Comparison of ENCODE assay signal across 1 cellular context in genomic region chr7:34454381-34454780, GRCh38.
TF ChIP-seq lines count a peak whose summit lies in the region.

No MANE protein-coding gene starts in this region.

TF ChIP-seq in HepG2, 621 proteins besides CTCF, POLR2A, EP300 and RAD21 (continued from another document and continues in another):
- TF ChIP-seq JARID2 (CRISPR knock-in tag; IDR thresholded peaks at IDR 0.05; ENCODE audit: insufficient replicate concordance) = no peak
- no peak for TF ChIP-seq ZNF710 (CRISPR knock-in tag; IDR thresholded peaks at IDR 0.05; ENCODE audit: borderline replicate concordance)
- TF ChIP-seq ZNF124 (CRISPR knock-in tag; IDR thresholded peaks at IDR 0.05) = no peak
- TF ChIP-seq, protein P1, sequence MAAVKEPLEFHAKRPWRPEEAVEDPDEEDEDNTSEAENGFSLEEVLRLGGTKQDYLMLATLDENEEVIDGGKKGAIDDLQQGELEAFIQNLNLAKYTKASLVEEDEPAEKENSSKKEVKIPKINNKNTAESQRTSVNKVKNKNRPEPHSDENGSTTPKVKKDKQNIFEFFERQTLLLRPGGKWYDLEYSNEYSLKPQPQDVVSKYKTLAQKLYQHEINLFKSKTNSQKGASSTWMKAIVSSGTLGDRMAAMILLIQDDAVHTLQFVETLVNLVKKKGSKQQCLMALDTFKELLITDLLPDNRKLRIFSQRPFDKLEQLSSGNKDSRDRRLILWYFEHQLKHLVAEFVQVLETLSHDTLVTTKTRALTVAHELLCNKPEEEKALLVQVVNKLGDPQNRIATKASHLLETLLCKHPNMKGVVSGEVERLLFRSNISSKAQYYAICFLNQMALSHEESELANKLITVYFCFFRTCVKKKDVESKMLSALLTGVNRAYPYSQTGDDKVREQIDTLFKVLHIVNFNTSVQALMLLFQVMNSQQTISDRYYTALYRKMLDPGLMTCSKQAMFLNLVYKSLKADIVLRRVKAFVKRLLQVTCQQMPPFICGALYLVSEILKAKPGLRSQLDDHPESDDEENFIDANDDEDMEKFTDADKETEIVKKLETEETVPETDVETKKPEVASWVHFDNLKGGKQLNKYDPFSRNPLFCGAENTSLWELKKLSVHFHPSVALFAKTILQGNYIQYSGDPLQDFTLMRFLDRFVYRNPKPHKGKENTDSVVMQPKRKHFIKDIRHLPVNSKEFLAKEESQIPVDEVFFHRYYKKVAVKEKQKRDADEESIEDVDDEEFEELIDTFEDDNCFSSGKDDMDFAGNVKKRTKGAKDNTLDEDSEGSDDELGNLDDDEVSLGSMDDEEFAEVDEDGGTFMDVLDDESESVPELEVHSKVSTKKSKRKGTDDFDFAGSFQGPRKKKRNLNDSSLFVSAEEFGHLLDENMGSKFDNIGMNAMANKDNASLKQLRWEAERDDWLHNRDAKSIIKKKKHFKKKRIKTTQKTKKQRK (IDR thresholded peaks at IDR 0.05; ENCODE audit: low read length) = no peak
- no peak for TF ChIP-seq ZNF768 (CRISPR knock-in tag; IDR thresholded peaks at IDR 0.05)
- no peak for TF ChIP-seq ATRX (CRISPR knock-in tag; IDR thresholded peaks at IDR 0.05; ENCODE audit: borderline replicate concordance)
- no peak for TF ChIP-seq ZNF577 (CRISPR knock-in tag; IDR thresholded peaks at IDR 0.05; ENCODE audit: borderline replicate concordance, low read depth)
- TF ChIP-seq, protein P2, sequence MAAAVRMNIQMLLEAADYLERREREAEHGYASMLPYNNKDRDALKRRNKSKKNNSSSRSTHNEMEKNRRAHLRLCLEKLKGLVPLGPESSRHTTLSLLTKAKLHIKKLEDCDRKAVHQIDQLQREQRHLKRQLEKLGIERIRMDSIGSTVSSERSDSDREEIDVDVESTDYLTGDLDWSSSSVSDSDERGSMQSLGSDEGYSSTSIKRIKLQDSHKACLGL (CRISPR knock-in tag; IDR thresholded peaks at IDR 0.05) = no peak
- TF ChIP-seq, protein P3, sequence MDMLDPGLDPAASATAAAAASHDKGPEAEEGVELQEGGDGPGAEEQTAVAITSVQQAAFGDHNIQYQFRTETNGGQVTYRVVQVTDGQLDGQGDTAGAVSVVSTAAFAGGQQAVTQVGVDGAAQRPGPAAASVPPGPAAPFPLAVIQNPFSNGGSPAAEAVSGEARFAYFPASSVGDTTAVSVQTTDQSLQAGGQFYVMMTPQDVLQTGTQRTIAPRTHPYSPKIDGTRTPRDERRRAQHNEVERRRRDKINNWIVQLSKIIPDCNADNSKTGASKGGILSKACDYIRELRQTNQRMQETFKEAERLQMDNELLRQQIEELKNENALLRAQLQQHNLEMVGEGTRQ (IDR thresholded peaks at IDR 0.05; ENCODE audit: low read depth, low read length) = no peak
- TF ChIP-seq, protein P3 (CRISPR knock-in tag; IDR thresholded peaks at IDR 0.05; ENCODE audit: borderline replicate concordance) = no peak
- no peak for TF ChIP-seq ZNF24 (IDR thresholded peaks at IDR 0.05)
- TF ChIP-seq ZNF607 (CRISPR knock-in tag; IDR thresholded peaks at IDR 0.05; ENCODE audit: borderline replicate concordance) = no peak
- TF ChIP-seq, protein P4, sequence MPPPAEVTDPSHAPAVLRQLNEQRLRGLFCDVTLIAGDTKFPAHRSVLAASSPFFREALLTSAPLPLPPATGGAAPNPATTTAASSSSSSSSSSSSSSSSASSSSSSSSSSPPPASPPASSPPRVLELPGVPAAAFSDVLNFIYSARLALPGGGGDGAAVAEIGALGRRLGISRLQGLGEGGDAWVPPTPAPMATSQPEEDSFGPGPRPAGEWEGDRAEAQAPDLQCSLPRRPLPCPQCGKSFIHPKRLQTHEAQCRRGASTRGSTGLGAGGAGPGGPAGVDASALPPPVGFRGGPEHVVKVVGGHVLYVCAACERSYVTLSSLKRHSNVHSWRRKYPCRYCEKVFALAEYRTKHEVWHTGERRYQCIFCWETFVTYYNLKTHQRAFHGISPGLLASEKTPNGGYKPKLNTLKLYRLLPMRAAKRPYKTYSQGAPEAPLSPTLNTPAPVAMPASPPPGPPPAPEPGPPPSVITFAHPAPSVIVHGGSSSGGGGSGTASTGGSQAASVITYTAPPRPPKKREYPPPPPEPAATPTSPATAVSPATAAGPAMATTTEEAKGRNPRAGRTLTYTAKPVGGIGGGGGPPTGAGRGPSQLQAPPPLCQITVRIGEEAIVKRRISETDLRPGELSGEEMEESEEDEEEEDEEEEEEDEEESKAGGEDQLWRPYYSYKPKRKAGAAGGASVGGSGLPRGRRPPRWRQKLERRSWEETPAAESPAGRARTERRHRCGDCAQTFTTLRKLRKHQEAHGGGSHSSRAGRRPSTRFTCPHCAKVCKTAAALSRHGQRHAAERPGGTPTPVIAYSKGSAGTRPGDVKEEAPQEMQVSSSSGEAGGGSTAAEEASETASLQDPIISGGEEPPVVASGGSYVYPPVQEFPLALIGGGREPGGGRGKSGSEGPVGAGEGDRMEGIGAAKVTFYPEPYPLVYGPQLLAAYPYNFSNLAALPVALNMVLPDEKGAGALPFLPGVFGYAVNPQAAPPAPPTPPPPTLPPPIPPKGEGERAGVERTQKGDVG (CRISPR knock-in tag; IDR thresholded peaks at IDR 0.05; ENCODE audit: borderline replicate concordance) = no peak
- no peak for TF ChIP-seq ZFP37 (CRISPR knock-in tag; IDR thresholded peaks at IDR 0.05; ENCODE audit: borderline replicate concordance)
- peak; percentile 45 for TF ChIP-seq HNF4A (CRISPR knock-in tag; IDR thresholded peaks at IDR 0.05)
- no peak for TF ChIP-seq ATF2 (CRISPR knock-in tag; IDR thresholded peaks at IDR 0.05)
- no peak for TF ChIP-seq PHF5A (CRISPR knock-in tag; IDR thresholded peaks at IDR 0.05; ENCODE audit: low read depth, unreplicated experiment)
- no peak for TF ChIP-seq ZNF557 (CRISPR knock-in tag; IDR thresholded peaks at IDR 0.05)
- no peak for TF ChIP-seq FOXP1 (IDR thresholded peaks at IDR 0.05)
- TF ChIP-seq FOXP1 (CRISPR knock-in tag; IDR thresholded peaks at IDR 0.05) = peak; percentile 88
- no peak for TF ChIP-seq ZKSCAN5 (CRISPR knock-in tag; IDR thresholded peaks at IDR 0.05)
- no peak for TF ChIP-seq NR2F2 (IDR thresholded peaks at IDR 0.05; ENCODE audit: borderline replicate concordance, low read depth)
- no peak for TF ChIP-seq CSRNP2 (CRISPR knock-in tag; conservative IDR thresholded peaks at IDR 0.05; ENCODE audit: low read depth)
- no peak for TF ChIP-seq STAT5B (CRISPR knock-in tag; IDR thresholded peaks at IDR 0.05)
- TF ChIP-seq MEF2D (CRISPR knock-in tag; IDR thresholded peaks at IDR 0.05) = no peak
- TF ChIP-seq MEIS1 (CRISPR knock-in tag; IDR thresholded peaks at IDR 0.05; ENCODE audit: borderline replicate concordance) = no peak
- TF ChIP-seq HMGXB3 (CRISPR knock-in tag; IDR thresholded peaks at IDR 0.05; ENCODE audit: borderline replicate concordance) = no peak
- TF ChIP-seq THAP11 (CRISPR knock-in tag; IDR thresholded peaks at IDR 0.05) = no peak
- no peak for TF ChIP-seq IKZF4 (CRISPR knock-in tag; IDR thresholded peaks at IDR 0.05; ENCODE audit: borderline replicate concordance, low read depth, not compliant biosample characterization)
- TF ChIP-seq, protein P5, sequence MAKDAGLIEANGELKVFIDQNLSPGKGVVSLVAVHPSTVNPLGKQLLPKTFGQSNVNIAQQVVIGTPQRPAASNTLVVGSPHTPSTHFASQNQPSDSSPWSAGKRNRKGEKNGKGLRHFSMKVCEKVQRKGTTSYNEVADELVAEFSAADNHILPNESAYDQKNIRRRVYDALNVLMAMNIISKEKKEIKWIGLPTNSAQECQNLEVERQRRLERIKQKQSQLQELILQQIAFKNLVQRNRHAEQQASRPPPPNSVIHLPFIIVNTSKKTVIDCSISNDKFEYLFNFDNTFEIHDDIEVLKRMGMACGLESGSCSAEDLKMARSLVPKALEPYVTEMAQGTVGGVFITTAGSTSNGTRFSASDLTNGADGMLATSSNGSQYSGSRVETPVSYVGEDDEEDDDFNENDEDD (CRISPR knock-in tag; IDR thresholded peaks at IDR 0.05; ENCODE audit: borderline replicate concordance) = no peak
- peak; percentile 13; the same call in 1 of the 2 replicates for TF ChIP-seq SALL1 (CRISPR knock-in tag; IDR thresholded peaks at IDR 0.05)
- peak; percentile 31; the same call in 1 of the 2 replicates for TF ChIP-seq SIX4 (CRISPR knock-in tag; IDR thresholded peaks at IDR 0.05)
- no peak for TF ChIP-seq ZNF138 (CRISPR knock-in tag; IDR thresholded peaks at IDR 0.05; ENCODE audit: low read depth)
- TF ChIP-seq ZFY (CRISPR knock-in tag; IDR thresholded peaks at IDR 0.05) = no peak; the same call in 1 of the 2 replicates
- TF ChIP-seq, protein P6, sequence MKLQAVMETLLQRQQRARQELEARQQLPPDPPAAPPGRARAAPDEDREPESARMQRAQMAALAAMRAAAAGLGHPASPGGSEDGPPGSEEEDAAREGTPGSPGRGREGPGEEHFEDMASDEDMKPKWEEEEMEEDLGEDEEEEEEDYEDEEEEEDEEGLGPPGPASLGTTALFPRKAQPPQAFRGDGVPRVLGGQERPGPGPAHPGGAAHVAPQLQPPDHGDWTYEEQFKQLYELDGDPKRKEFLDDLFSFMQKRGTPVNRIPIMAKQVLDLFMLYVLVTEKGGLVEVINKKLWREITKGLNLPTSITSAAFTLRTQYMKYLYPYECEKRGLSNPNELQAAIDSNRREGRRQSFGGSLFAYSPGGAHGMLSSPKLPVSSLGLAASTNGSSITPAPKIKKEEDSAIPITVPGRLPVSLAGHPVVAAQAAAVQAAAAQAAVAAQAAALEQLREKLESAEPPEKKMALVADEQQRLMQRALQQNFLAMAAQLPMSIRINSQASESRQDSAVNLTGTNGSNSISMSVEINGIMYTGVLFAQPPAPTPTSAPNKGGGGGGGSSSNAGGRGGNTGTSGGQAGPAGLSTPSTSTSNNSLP (IDR thresholded peaks at IDR 0.05; ENCODE audit: low read depth, low read length) = peak; percentile 40; the same call in 1 of the 2 replicates
- no peak for TF ChIP-seq PHF20 (CRISPR knock-in tag; IDR thresholded peaks at IDR 0.05)
